20 cellular contexts compared by ENCODE assay signal in genomic region chr1:53331446-53332187, GRCh38. TPM values are rescaled to one million over a fixed set of nuclear protein-coding genes. Genes with fewer than 3 reads are reported as not detected.
DNase-seq lines count a peak whose midpoint lies in the region; ATAC-seq and TF ChIP-seq lines count a peak whose summit lies in the region.
"Had no signal": no experiment of that assay in that cellular context is flagged by ENCODE, and none has a peak within 500 bp of the region (broad histone marks: within the 10 kb centered on the region; RNA-seq: fewer than 3 reads in every experiment).

No MANE protein-coding gene starts in this region.

- DNase-seq in activated CD4-positive, CD25-positive, alpha-beta regulatory T cell treated with anti-CD3 and anti-CD28 coated beads, Interleukin-2, amount 50 U/mL, for 72 hours: peak; percentile 12
- no peak for DNase-seq in activated CD4-positive, CD25-positive, alpha-beta regulatory T cell (lab: John Stamatoyannopoulos, UW)
- DNase-seq in left cardiac atrium: peak; percentile 2
- DNase-seq in Right ventricle myocardium inferior (ENCODE audit: missing footprints): no peak
- DNase-seq in ovary: peak in 3 of 5 donors; percentile 2 to 5 (median 3)
- DNase-seq in upper lobe of right lung: peak; percentile 32
- DNase-seq in epidermal melanocyte (ENCODE audit: insufficient read length, low spot score): no peak
- DNase-seq: 8988T; AML-193; foreskin keratinocyte; KG1; NCI-H1436 treated with DMSO at 0.1 percent for 48 hours; NCI-H2171 treated with DMSO at 0.1 percent for 48 hours; NCI-H526; small intestine; stimulated activated CD4-positive, alpha-beta T cell treated with anti-CD3 and anti-CD28 coated beads, Interleukin-2, amount 100 ng/mL, for 48 hours; T-helper 9 cell had no signal

- intact Hi-C loops in left cardiac atrium (cut with DNase I) (no loop called here), Right ventricle myocardium inferior (cut with DNase I) (no loop called here), ovary (cut with DNase I) (loop anchor here in 1 of 4 donors (1.0 kb wide), 1 partner anchor 36 kb away; no protein-coding TSS in a partner anchor), upper lobe of right lung (cut with DNase I) (no loop called here)

- ATAC-seq in left cardiac atrium: no peak
- no peak for ATAC-seq in Right ventricle myocardium inferior
- no peak for ATAC-seq in upper lobe of right lung
- no peak for ATAC-seq in GM19351 (IDR thresholded peaks at IDR 0.05; ENCODE audit: unreplicated experiment)
- ATAC-seq: foreskin keratinocyte, WTC11 had no signal

- H3K4me3 ChIP-seq in ovary: no peak overlapping the region
- no peak overlapping the region for H3K4me3 ChIP-seq in upper lobe of right lung
- H3K4me3 ChIP-seq: ascending aorta had no signal

- WGBS in ovary, 3 donors: 80 to 88% (median 81%) methylated on average over 7 of the region's 7 CpGs

- H3K36me3 ChIP-seq in ovary: no peaks in the 10 kb centered on the region
- H3K36me3 ChIP-seq in upper lobe of right lung: no peaks in the 10 kb centered on the region
- H3K36me3 ChIP-seq: ascending aorta had no signal

- H3K27me3 ChIP-seq in ovary (no peaks in the 10 kb centered on the region), upper lobe of right lung (no peaks in the 10 kb centered on the region)
- H3K27me3 ChIP-seq: ascending aorta had no signal

- peaks cover 4% of the 10 kb centered on the region for H3K4me1 ChIP-seq in ovary (ENCODE audit: insufficient read depth)
- peaks cover 5% of the 10 kb centered on the region for H3K4me1 ChIP-seq in upper lobe of right lung
- H3K4me1 ChIP-seq: foreskin keratinocyte had no signal

- TF ChIP-seq POLR2A in ovary (IDR thresholded peaks at IDR 0.05): no peak

- TF ChIP-seq CTCF in ovary (IDR thresholded peaks at IDR 0.05) (no peak), upper lobe of right lung (IDR thresholded peaks at IDR 0.05) (no peak)

- no peak for TF ChIP-seq EP300 in ovary (IDR thresholded peaks at IDR 0.05)

- H3K27ac ChIP-seq in ovary: no peak overlapping the region
- no peak overlapping the region for H3K27ac ChIP-seq in upper lobe of right lung
- H3K27ac ChIP-seq: ascending aorta, foreskin keratinocyte had no signal

- H3K9me3 ChIP-seq in ovary (no peaks in the 10 kb centered on the region), upper lobe of right lung (no peaks in the 10 kb centered on the region)
- H3K9me3 ChIP-seq: ascending aorta had no signal

RNA-seq across cellular contexts. Expression of gene LRP8, which starts 3.7 kb away (rescaled TPM):
- total RNA-seq in left cardiac atrium: 1 to 10 TPM; 1.7 to 4.1 TPM
- 1.2 TPM for total RNA-seq in Right ventricle myocardium inferior
- total RNA-seq in ovary: 10 to 100 TPM in 1 of 7 donors, 1 to 10 TPM in 6; 1.2 to 10.6 (median 2.2) TPM
- polyA plus RNA-seq in ovary: 1 to 10 TPM; 1.5 to 8.9 TPM
- total RNA-seq in upper lobe of right lung: 11.6 TPM

Comparison
In these comparisons a context has a peak if more than half of its experiments do, and no peak if none do; other contexts are left out.
1. DNase-seq: peak in activated CD4-positive, CD25-positive, alpha-beta regulatory T cell treated with anti-CD3 and anti-CD28 coated beads, Interleukin-2, amount 50 U/mL, for 72 hours (single experiment), left cardiac atrium (single experiment), ovary (3 of 5) and upper lobe of right lung (single experiment); none in activated CD4-positive, CD25-positive, alpha-beta regulatory T cell (0 of 4), Right ventricle myocardium inferior (single experiment) and epidermal melanocyte (single experiment).